In the genomic region with DNA sequence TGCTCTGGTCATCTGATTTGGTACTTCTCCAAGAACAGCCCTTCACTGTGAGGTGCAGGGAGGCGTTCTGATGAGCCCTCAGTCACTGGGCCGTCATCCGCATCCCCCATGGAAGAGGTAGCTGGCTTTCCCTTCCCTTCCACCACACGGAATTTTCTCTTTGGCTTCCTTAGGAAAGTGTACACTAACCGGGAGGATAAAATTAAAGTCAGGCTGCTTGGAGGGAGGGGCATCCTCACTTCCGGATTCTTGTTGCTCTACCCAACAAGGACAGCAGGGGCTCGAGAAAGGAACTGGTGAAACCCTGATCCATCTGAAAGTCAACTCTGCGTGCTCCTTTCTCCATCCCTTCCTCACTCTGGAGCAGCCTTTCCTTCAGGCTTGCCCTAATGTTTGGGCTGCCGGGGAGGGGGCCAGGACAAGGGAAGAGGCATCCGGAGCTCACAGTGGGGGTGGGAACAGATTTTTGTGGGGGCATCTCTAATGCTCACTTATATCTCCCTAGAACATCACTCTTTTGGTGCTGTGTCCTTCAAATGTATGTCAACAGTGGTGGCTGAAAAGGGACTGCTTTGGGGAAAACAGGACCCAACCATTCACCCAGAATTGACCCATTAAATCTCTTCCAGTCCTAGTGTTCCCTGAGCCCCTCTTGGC, we compare ENCODE assay signal across 12 cellular contexts.
DNase-seq lines count a peak whose midpoint lies in the region; ATAC-seq and TF ChIP-seq lines count a peak whose summit lies in the region.
"Had no signal": no experiment of that assay in that cellular context is flagged by ENCODE, and none has a peak within 500 bp of the region (broad histone marks: within the 10 kb centered on the region; RNA-seq: fewer than 3 reads in every experiment).

No MANE protein-coding gene starts in this region.

- peaks cover 35% of the 10 kb centered on the region for H3K36me3 ChIP-seq in left ventricle myocardium inferior
- H3K36me3 ChIP-seq in thymus (ENCODE audit: control insufficient read depth, insufficient read depth), result peaks cover 4% of the 10 kb centered on the region
- H3K36me3 ChIP-seq in mesenchymal stem cell (ENCODE audit: control insufficient read depth in 1 of 2, insufficient read depth in 2 of 2, low read depth in 1 of 2, low read length in 2 of 2), result peaks cover 0 to 14% of the 10 kb centered on the region in 2 experiments
- no peaks in the 10 kb centered on the region for H3K36me3 ChIP-seq in testis (ENCODE audit: low read depth, missing control alignments)
- H3K36me3 ChIP-seq: neutrophil had no signal

- H3K4me1 ChIP-seq in left ventricle myocardium inferior (peaks cover 28% of the 10 kb centered on the region), thymus (ENCODE audit: control insufficient read depth, insufficient read depth, low read length) (peaks cover 24% of the 10 kb centered on the region), mesenchymal stem cell (ENCODE audit: control insufficient read depth, insufficient read depth, low read depth, low read length) (peaks cover 10% of the 10 kb centered on the region), testis (no peaks in the 10 kb centered on the region)

- TF ChIP-seq CTCF in left ventricle myocardium inferior (IDR thresholded peaks at IDR 0.05; ENCODE audit: borderline replicate concordance) (no peak), testis (IDR thresholded peaks at IDR 0.05) (no peak)

- no peak overlapping the region for H2BK12ac ChIP-seq in mesenchymal stem cell (ENCODE audit: low read length in 2 of 2)

- H3K9me3 Mint-ChIP-seq in central memory CD8-positive, alpha-beta T cell, result no peaks in the 10 kb centered on the region

- no peak overlapping the region for H3K14ac ChIP-seq in mesenchymal stem cell (ENCODE audit: low read length in 2 of 2)

- no peak overlapping the region for H3K9ac ChIP-seq in mesenchymal stem cell (ENCODE audit: low read length)

- H2AK5ac ChIP-seq in mesenchymal stem cell (ENCODE audit: low read length, severe bottlenecking), result no peak overlapping the region

- no peak overlapping the region for H2BK15ac ChIP-seq in mesenchymal stem cell (ENCODE audit: low read depth, poor library complexity, severe bottlenecking)

- no peak overlapping the region for H3K4me2 ChIP-seq in mesenchymal stem cell (ENCODE audit: low read length, poor library complexity, severe bottlenecking)

- no peak for DNase-seq in left ventricle myocardium inferior
- DNase-seq in Right ventricle myocardium inferior (ENCODE audit: missing footprints), result no peak
- peak; percentile 65 for DNase-seq in NAMALWA (ENCODE audit: low spot score)
- no peak for DNase-seq in central memory CD8-positive, alpha-beta T cell (ENCODE audit: low spot score in 2 of 2)
- DNase-seq in mesenchymal stem cell, result no peak
- DNase-seq in testis, result no peak
- DNase-seq: cortex of kidney, DMS79, PC-3 had no signal

- intact Hi-C loops in left ventricle myocardium inferior (cut with micrococcal nuclease), result no loop called here
- intact Hi-C loops in Right ventricle myocardium inferior (cut with DNase I), result no loop called here
- intact Hi-C loops in testis (cut with DNase I; ENCODE audit: low total_unique reads), result no loop called here

- peak overlapping the region; percentile 42 for H3K27ac ChIP-seq in left ventricle myocardium inferior (replicated peaks)
- H3K27ac ChIP-seq in thymus (ENCODE audit: low read depth), result peak overlapping the region; percentile 61
- H3K27ac ChIP-seq in mesenchymal stem cell (ENCODE audit: low read length, poor library complexity, severe bottlenecking), result no peak overlapping the region
- no peak overlapping the region for H3K27ac ChIP-seq in testis
- H3K27ac ChIP-seq: neutrophil had no signal

- no peak overlapping the region for H4K8ac ChIP-seq in mesenchymal stem cell (ENCODE audit: low read length)

- H3K36me3 Mint-ChIP-seq in central memory CD8-positive, alpha-beta T cell (ENCODE audit: insufficient read depth), result peaks cover 8% of the 10 kb centered on the region

- H3K4me3 ChIP-seq in left ventricle myocardium inferior (no peak overlapping the region), thymus (ENCODE audit: low read length) (no peak overlapping the region), mesenchymal stem cell (ENCODE audit: insufficient read depth in 1 of 2, low read depth in 1 of 2, low read length in 2 of 2) (no peak overlapping the region), testis (no peak overlapping the region)

- H3K4me1 Mint-ChIP-seq in central memory CD8-positive, alpha-beta T cell, result peaks cover 46% of the 10 kb centered on the region

- H3K27ac Mint-ChIP-seq in central memory CD8-positive, alpha-beta T cell (ENCODE audit: low read depth), result no peak overlapping the region

- H3K27me3 Mint-ChIP-seq in central memory CD8-positive, alpha-beta T cell, result peaks cover 31% of the 10 kb centered on the region

- H4K91ac ChIP-seq in mesenchymal stem cell (ENCODE audit: low read length), result no peak overlapping the region

- no peak overlapping the region for H2AFZ ChIP-seq in mesenchymal stem cell (ENCODE audit: low read depth, low read length)

- H3K27me3 ChIP-seq in left ventricle myocardium inferior (ENCODE audit: low read depth) (no peaks in the 10 kb centered on the region), thymus (ENCODE audit: control insufficient read depth, insufficient read depth) (no peaks in the 10 kb centered on the region), mesenchymal stem cell (ENCODE audit: control insufficient read depth in 1 of 2, insufficient read depth in 1 of 2, low read length in 2 of 2) (peaks cover 16 to 78% of the 10 kb centered on the region in 2 experiments), testis (no peaks in the 10 kb centered on the region)

- no peak for TF ChIP-seq POLR2A in testis (IDR thresholded peaks at IDR 0.05)

- no peak for ATAC-seq in Right ventricle myocardium inferior
- no peak for ATAC-seq in central memory CD8-positive, alpha-beta T cell (replicated peaks; ENCODE audit: extremely low read depth, poor library complexity, severe bottlenecking)
- ATAC-seq in GM19035 (IDR thresholded peaks at IDR 0.05; ENCODE audit: unreplicated experiment), result no peak
- ATAC-seq: PC-3 had no signal

- H3K9me3 ChIP-seq in left ventricle myocardium inferior (replicated peaks) (no peaks in the 10 kb centered on the region), thymus (ENCODE audit: control insufficient read depth) (no peaks in the 10 kb centered on the region), mesenchymal stem cell (ENCODE audit: control insufficient read depth, low read length) (peaks cover 5% of the 10 kb centered on the region), testis (no peaks in the 10 kb centered on the region)
- H3K9me3 ChIP-seq: neutrophil had no signal

- H3K79me1 ChIP-seq in mesenchymal stem cell (replicated peaks; ENCODE audit: low read length, poor library complexity, severe bottlenecking), result no peaks in the 10 kb centered on the region

- 57% methylated on average over 10 of the region's 10 CpGs for WGBS in thymus
- 58% methylated on average over 7 of the region's 10 CpGs for WGBS in mesenchymal stem cell
- WGBS in testis, 2 donors, result 60 to 65% methylated on average over 10 of the region's 10 CpGs

- H3K23ac ChIP-seq in mesenchymal stem cell (ENCODE audit: low read length in 2 of 2), result no peak overlapping the region

- H3K4me3 Mint-ChIP-seq in central memory CD8-positive, alpha-beta T cell, result peak overlapping the region; percentile 49

- no peak overlapping the region for H2BK120ac ChIP-seq in mesenchymal stem cell (ENCODE audit: low read depth, low read length)

- H2BK5ac ChIP-seq in mesenchymal stem cell (ENCODE audit: low read depth, low read length, poor library complexity, severe bottlenecking), result no peak overlapping the region

- no peak overlapping the region for H3K4ac ChIP-seq in mesenchymal stem cell (ENCODE audit: low read depth in 1 of 2, low read length in 2 of 2)

- H3K18ac ChIP-seq in mesenchymal stem cell (ENCODE audit: low read depth in 1 of 2, low read length in 2 of 2), result no peak overlapping the region

Comparison
In these comparisons a context has a peak if more than half of its experiments do, and no peak if none do; other contexts are left out.
1. H3K27ac ChIP-seq: peak in left ventricle myocardium inferior (single experiment) and thymus (single experiment); none in mesenchymal stem cell (single experiment) and testis (0 of 2).